ENCODE assay signal across 9 cellular contexts in genomic region chr1:237864338-237865244, GRCh38. TPM values are rescaled to one million over a fixed set of nuclear protein-coding genes. Genes with fewer than 3 reads are reported as not detected.
A peak's percentile ranks its signal among the peaks of the same experiment; 100 is the strongest.
DNase-seq lines count a peak whose midpoint lies in the region; ATAC-seq, FAIRE-seq and TF ChIP-seq lines count a peak whose summit lies in the region.
"Had no signal": no experiment of that assay in that cellular context is flagged by ENCODE, and none has a peak within 500 bp of the region (broad histone marks: within the 10 kb centered on the region; RNA-seq: fewer than 3 reads in every experiment).

No MANE protein-coding gene starts in this region.

- no peak overlapping the region for H3K27ac ChIP-seq in Panc1 (ENCODE audit: low read length)

- H3K9me3 Mint-ChIP-seq in effector memory CD8-positive, alpha-beta T cell, result peaks cover 0 to 2% of the 10 kb centered on the region in 2 donors

- H3K27ac Mint-ChIP-seq in effector memory CD8-positive, alpha-beta T cell, result no peak overlapping the region

- no peaks in the 10 kb centered on the region for H3K36me3 Mint-ChIP-seq in effector memory CD8-positive, alpha-beta T cell (ENCODE audit: insufficient read depth)

- H3K4me1 ChIP-seq in Panc1 (ENCODE audit: control insufficient read depth, insufficient read depth, low read length), result no peaks in the 10 kb centered on the region; the same call in 1 of the 2 replicates

- no peaks in the 10 kb centered on the region for H3K36me3 ChIP-seq in Panc1 (ENCODE audit: control insufficient read depth, insufficient read depth, low read length)

- in situ Hi-C loops in Panc1 (cut with HindIII; ENCODE audit: low pct_unique_long_range_greater_than_20kb, low sequenced_read_pairs), result no loop called here

- peaks cover 5 to 8% of the 10 kb centered on the region in 2 donors for H3K27me3 Mint-ChIP-seq in effector memory CD8-positive, alpha-beta T cell

- no peaks in the 10 kb centered on the region for H3K27me3 ChIP-seq in Panc1 (ENCODE audit: control insufficient read depth, insufficient read depth, low read length)

- no TSS peak for BruUV-seq in Panc1 (replicated peaks; lab: Mats Ljungman, UMichigan)

- FAIRE-seq in urothelium cell line (lab: Jason Lieb, UNC), result peak; percentile 5

- H3K4me3 Mint-ChIP-seq in effector memory CD8-positive, alpha-beta T cell, result peak overlapping the region in 1 of 2 donors; percentile 53

- H3K9me3 ChIP-seq in Panc1 (ENCODE audit: control insufficient read depth, insufficient read depth, low read depth, low read length), result no peaks in the 10 kb centered on the region

- peaks cover 0 to 7% of the 10 kb centered on the region in 2 donors for H3K4me1 Mint-ChIP-seq in effector memory CD8-positive, alpha-beta T cell (ENCODE audit: low read depth in 2 of 2)

- POLR2A ChIA-PET in Panc1 (lab: Charles Lee), result no interaction called here

- TF ChIP-seq CTCF in AG09319 (IDR thresholded peaks at IDR 0.05; ENCODE audit: low read depth, low read length) (peak; percentile 27), GM12875 (IDR thresholded peaks at IDR 0.05; ENCODE audit: borderline replicate concordance, insufficient read depth, low read depth, low read length) (peak; percentile 90), Panc1 (IDR thresholded peaks at IDR 0.05) (peak; percentile 93)

- peak; percentile 82 for ATAC-seq in HG03103 (IDR thresholded peaks at IDR 0.05; ENCODE audit: low read depth, unreplicated experiment)
- ATAC-seq in Panc1, result peak; percentile 68
- peak; percentile 49 for ATAC-seq in effector memory CD8-positive, alpha-beta T cell (replicated peaks)
- ATAC-seq in HG02870 (IDR thresholded peaks at IDR 0.05; ENCODE audit: unreplicated experiment), result no peak

- H3K4me3 ChIP-seq in GM12875 (ENCODE audit: low read depth, low read length) (no peak overlapping the region), Panc1 (ENCODE audit: low read depth in 2 of 2, low read length in 2 of 2) (peak overlapping the region in 1 of 2 experiments; percentile 28; a peak in 1 of 4 replicates)

- intact Hi-C loops in Panc1 (cut with micrococcal nuclease; ENCODE audit: unreplicated experiment), result no loop called here

- no peak for DNase-seq in AG09319 (ENCODE audit: extremely low read depth, low read depth)
- peak; percentile 15 for DNase-seq in Panc1 (ENCODE audit: low read depth, low spot score)
- peak in 1 of 3 experiments; percentile 5 for DNase-seq in effector memory CD8-positive, alpha-beta T cell
- peak; percentile 24 for DNase-seq in middle frontal gyrus (ENCODE audit: extremely low spot score, low spot score)
- peak; percentile 71 for DNase-seq in urothelium cell line (ENCODE audit: low spot score)

- CTCF ChIA-PET in Panc1 (lab: Charles Lee), result interaction anchor here (0.9 to 1.3 kb wide), 3 partner anchors 13 to 44 kb away, joined by 3 to 5 read pairs (median 3); no protein-coding TSS in a partner anchor

RNA-seq across cellular contexts. Expression of gene ZP4, which starts 26.1 kb away (rescaled TPM):
- total RNA-seq in Panc1 (2021; ENCODE audit: unreplicated experiment), result not detected
- polyA plus RNA-seq in Panc1 (2012; ENCODE audit: insufficient read length), result not detected
- total RNA-seq: pulmonary artery endothelial cell had no signal

Comparison
In these comparisons a context has a peak if more than half of its experiments do, and no peak if none do; other contexts are left out.
1. CTCF ChIP-seq: peak in every context shown above with its lines; median percentile 93 in Panc1; 90 in GM12875; 27 in AG09319.